Comparison of ENCODE assay signal across 20 cellular contexts in genomic region chr13:44779085-44779484, GRCh38.
DNase-seq lines count a peak whose midpoint lies in the region; ATAC-seq, FAIRE-seq and TF ChIP-seq lines count a peak whose summit lies in the region.
"Had no signal": no experiment of that assay in that cellular context is flagged by ENCODE, and none has a peak within 500 bp of the region (broad histone marks: within the 10 kb centered on the region; RNA-seq: fewer than 3 reads in every experiment).

No MANE protein-coding gene starts in this region.

- H2BK5ac ChIP-seq in H1 (ENCODE audit: low read depth, low read length), result no peak overlapping the region

- H3K4me3 Mint-ChIP-seq in GM23338, result no peak overlapping the region
- no peak overlapping the region for H3K4me3 Mint-ChIP-seq in activated naive CD8-positive, alpha-beta T cell treated with anti-CD3 and anti-CD28 coated beads, Interleukin-2, amount 50 U/mL, for 24 hours
- H3K4me3 Mint-ChIP-seq: CD4-positive, alpha-beta memory T cell; H9 had no signal

- no peak overlapping the region for H4K5ac ChIP-seq in H1 (ENCODE audit: insufficient read length, low read depth, low read length)

- H3K79me2 ChIP-seq in GM23338 (replicated peaks; ENCODE audit: insufficient read depth) (no peaks in the 10 kb centered on the region), H1 (ENCODE audit: control insufficient read depth in 1 of 2, insufficient read depth in 2 of 2, low read length in 2 of 2) (no peaks in the 10 kb centered on the region), parathyroid adenoma (no peaks in the 10 kb centered on the region)

- H3F3A ChIP-seq in GM23338 (replicated peaks; ENCODE audit: low read depth), result no peaks in the 10 kb centered on the region

- no peak overlapping the region for H3K4ac ChIP-seq in H1 (replicated peaks; ENCODE audit: insufficient read length, low read depth, low read length)

- H3K23ac ChIP-seq in H1 (ENCODE audit: insufficient read length), result no peak overlapping the region

- 77% methylated on average over 7 of the region's 8 CpGs; no CpG with 5 or more reads in 1 of the 2 experiments for WGBS in H1 (ENCODE audit: extremely low coverage in 1 of 2, insufficient coverage in 1 of 2, insufficient read length in 1 of 2, insufficient replicate concordance in 2 of 2, low coverage in 1 of 2, low lambda C conversion rate in 2 of 2, missing lambda C conversion rate in 1 of 2), 2 experiments

- no peak overlapping the region for H2BK12ac ChIP-seq in H1 (ENCODE audit: low read depth, low read length)

- ATAC-seq in GM23338, result no peak
- no peak for ATAC-seq in activated naive CD8-positive, alpha-beta T cell treated with anti-CD3 and anti-CD28 coated beads, Interleukin-2, amount 50 U/mL, for 24 hours
- ATAC-seq: A549, HCT116 had no signal

- H3K4me3 ChIP-seq in GM23338 (no peak overlapping the region), H1 (ENCODE audit: extremely low read depth in 1 of 4, insufficient read depth in 2 of 4, low read depth in 3 of 4, low read length in 4 of 4) (no peak overlapping the region), parathyroid adenoma (ENCODE audit: low read depth, low read length) (no peak overlapping the region)
- H3K4me3 ChIP-seq: A549; BLaER1 treated with 17β-estradiol and CSF1 and Interleukin-3, amounts not matched to agents 10 nM and 100 nM had no signal

- TF ChIP-seq EP300 in H1 (IDR thresholded peaks at IDR 0.05; ENCODE audit: borderline replicate concordance in 1 of 2, low read depth in 2 of 2, low read length in 2 of 2), result no peak

- no peaks in the 10 kb centered on the region for H3K27me3 ChIP-seq in GM23338 (ENCODE audit: insufficient read depth)
- H3K27me3 ChIP-seq in H1 (replicated peaks in 1 of 4; ENCODE audit: control insufficient read depth in 3 of 4, extremely low read depth in 1 of 4, insufficient read depth in 3 of 4, low read length in 3 of 4), result no peaks in the 10 kb centered on the region
- H3K27me3 ChIP-seq in parathyroid adenoma (ENCODE audit: control insufficient read depth, insufficient read depth, low read length), result no peaks in the 10 kb centered on the region
- H3K27me3 ChIP-seq: BE2C; BLaER1 treated with 17β-estradiol and CSF1 and Interleukin-3, amounts not matched to agents 10 nM and 100 nM had no signal

- H3K4me2 ChIP-seq in GM23338 (no peak overlapping the region), H1 (ENCODE audit: insufficient read depth in 1 of 2, low read depth in 2 of 2, low read length in 2 of 2) (no peak overlapping the region), parathyroid adenoma (ENCODE audit: low read length) (no peak overlapping the region)
- H3K4me2 ChIP-seq: A549; BLaER1 treated with 17β-estradiol and CSF1 and Interleukin-3, amounts not matched to agents 10 nM and 100 nM had no signal

- H3K36me3 ChIP-seq in GM23338 (ENCODE audit: insufficient read depth) (no peaks in the 10 kb centered on the region), H1 (ENCODE audit: control insufficient read depth in 2 of 4, insufficient read depth in 4 of 4, low read length in 3 of 4) (no peaks in the 10 kb centered on the region), parathyroid adenoma (ENCODE audit: control insufficient read depth, insufficient read depth, low read length) (no peaks in the 10 kb centered on the region)
- H3K36me3 ChIP-seq: BE2C; BLaER1 treated with 17β-estradiol and CSF1 and Interleukin-3, amounts not matched to agents 10 nM and 100 nM had no signal

- no peak overlapping the region; the same call in 1 of the 2 replicates for H4K8ac ChIP-seq in H1 (ENCODE audit: extremely low read depth, insufficient read depth, low read length)

- no peak overlapping the region for H3K14ac ChIP-seq in H1 (ENCODE audit: insufficient read length)

- no peak overlapping the region for H2BK120ac ChIP-seq in H1 (replicated peaks; ENCODE audit: low read depth, low read length)

- no peaks in the 10 kb centered on the region for H3K79me1 ChIP-seq in H1 (ENCODE audit: low read depth, low read length)

- no peak overlapping the region for H3K56ac ChIP-seq in H1 (replicated peaks; ENCODE audit: insufficient read length, low read depth, low read length)

- no peaks in the 10 kb centered on the region for H3K4me1 Mint-ChIP-seq in GM23338
- H3K4me1 Mint-ChIP-seq in activated naive CD8-positive, alpha-beta T cell treated with anti-CD3 and anti-CD28 coated beads, Interleukin-2, amount 50 U/mL, for 24 hours, result no peaks in the 10 kb centered on the region
- H3K4me1 Mint-ChIP-seq: CD4-positive, alpha-beta memory T cell; H9 had no signal

- no peak for DNase-seq in GM23338 (ENCODE audit: low spot score)
- DNase-seq in H1 (ENCODE audit: low read depth in 1 of 2, low spot score in 2 of 2), result no peak
- DNase-seq in MV-4-11 (lab: John Stamatoyannopoulos, UW), result no peak
- DNase-seq in C1 segment of cervical spinal cord (lab: John Stamatoyannopoulos, UW), result no peak
- DNase-seq in activated naive CD8-positive, alpha-beta T cell treated with anti-CD3 and anti-CD28 coated beads, Interleukin-2, amount 50 U/mL, for 24 hours, result no peak
- DNase-seq: 8988T; ACHN; AML-193; BE2C; Caco-2; CD4-positive, alpha-beta memory T cell; DMS153; DND-41; H9 had no signal

- POLR2A ChIA-PET in H1 (lab: Charles Lee; ENCODE audit: partially characterized antibody), result interaction anchor here (0.8 to 1.3 kb wide), 2 partner anchors 25 to 38 kb away, joined by 3 to 5 read pairs; no protein-coding TSS in a partner anchor

- H3K18ac ChIP-seq in H1 (ENCODE audit: extremely low read depth, low read length), result no peak overlapping the region

- H4K20me1 ChIP-seq in GM23338 (replicated peaks; ENCODE audit: insufficient read depth) (no peaks in the 10 kb centered on the region), H1 (replicated peaks in 1 of 2; ENCODE audit: control insufficient read depth in 1 of 2, insufficient read depth in 2 of 2, low read length in 2 of 2) (no peaks in the 10 kb centered on the region)
- H4K20me1 ChIP-seq: BLaER1 treated with 17β-estradiol and CSF1 and Interleukin-3, amounts not matched to agents 10 nM and 100 nM had no signal

- H3K27me3 Mint-ChIP-seq in GM23338 (ENCODE audit: insufficient read depth, low read depth, poor library complexity), result peaks cover 4% of the 10 kb centered on the region
- H3K27me3 Mint-ChIP-seq in activated naive CD8-positive, alpha-beta T cell treated with anti-CD3 and anti-CD28 coated beads, Interleukin-2, amount 50 U/mL, for 24 hours, result peaks cover 4% of the 10 kb centered on the region

- H4K91ac ChIP-seq in H1 (replicated peaks; ENCODE audit: insufficient read length, low read length), result no peak overlapping the region

- TF ChIP-seq RAD21 in H1 (IDR thresholded peaks at IDR 0.05 in 1 of 2, conservative IDR thresholded peaks at IDR 0.05 in 1 of 2; ENCODE audit: low read depth in 2 of 2, low read length in 2 of 2), result no peak

- TF ChIP-seq POLR2A in H1 (IDR thresholded peaks at IDR 0.05; ENCODE audit: control extremely low read depth in 1 of 2, low read depth in 2 of 2, low read length in 2 of 2), result no peak

- no peak overlapping the region for H2AK5ac ChIP-seq in H1 (ENCODE audit: low read depth, low read length)

- no peaks in the 10 kb centered on the region for H3K9me3 ChIP-seq in H1 (ENCODE audit: insufficient read depth in 2 of 2, low read depth in 1 of 2, low read length in 1 of 2)
- no peaks in the 10 kb centered on the region for H3K9me3 ChIP-seq in parathyroid adenoma (ENCODE audit: control insufficient read depth, low read length)
- H3K9me3 ChIP-seq: A549, BE2C, Caco-2 had no signal

- no peak overlapping the region for H3K9ac ChIP-seq in H1 (replicated peaks in 1 of 4; ENCODE audit: extremely low read depth in 1 of 4, low read depth in 3 of 4, low read length in 3 of 4)
- H3K9ac ChIP-seq in parathyroid adenoma, result no peak overlapping the region
- H3K9ac ChIP-seq: BLaER1 treated with 17β-estradiol and CSF1 and Interleukin-3, amounts not matched to agents 10 nM and 100 nM had no signal

- no peak for FAIRE-seq in H1 (lab: Jason Lieb, UNC)
- FAIRE-seq: A549, G401.6, GM12892 had no signal

- H2AFZ ChIP-seq in GM23338, result 0 out of 2 replicates have a peak overlapping the region, but pooled peaks have one; percentile 52
- H2AFZ ChIP-seq in H1 (ENCODE audit: low read length), result no peak overlapping the region; the same call in 1 of the 2 replicates
- H2AFZ ChIP-seq in parathyroid adenoma, result peak overlapping the region; percentile 62

- no peak overlapping the region for H2BK15ac ChIP-seq in H1 (ENCODE audit: low read length)

- CTCF ChIA-PET in H1 (lab: Charles Lee; ENCODE audit: partially characterized antibody), result interaction anchor here (0.6 to 1.3 kb wide), 5 partner anchors 11 to 175 kb away, joined by 3 to 7 read pairs (median 3); no protein-coding TSS in a partner anchor

- no peaks in the 10 kb centered on the region for H3K9me3 Mint-ChIP-seq in GM23338
- H3K9me3 Mint-ChIP-seq in activated naive CD8-positive, alpha-beta T cell treated with anti-CD3 and anti-CD28 coated beads, Interleukin-2, amount 50 U/mL, for 24 hours, result no peaks in the 10 kb centered on the region
- H3K9me3 Mint-ChIP-seq: H9 had no signal

- H3K23me2 ChIP-seq in H1 (ENCODE audit: low read depth, low read length), result no peaks in the 10 kb centered on the region

- no peak overlapping the region for H2BK20ac ChIP-seq in H1 (ENCODE audit: low read length)

- TF ChIP-seq CTCF in GM23338 (conservative IDR thresholded peaks at IDR 0.05; ENCODE audit: low read depth in 2 of 2) (no peak), H1 (IDR thresholded peaks at IDR 0.05; ENCODE audit: control extremely low read depth in 1 of 3, insufficient read depth in 1 of 3, low read depth in 1 of 3, low read length in 3 of 3) (no peak), parathyroid adenoma (IDR thresholded peaks at IDR 0.05) (no peak)

- H3K9me2 ChIP-seq in GM23338 (ENCODE audit: insufficient read depth), result no peaks in the 10 kb centered on the region

- no peaks in the 10 kb centered on the region for H3K36me3 Mint-ChIP-seq in GM23338 (ENCODE audit: low read depth)
- no peaks in the 10 kb centered on the region for H3K36me3 Mint-ChIP-seq in activated naive CD8-positive, alpha-beta T cell treated with anti-CD3 and anti-CD28 coated beads, Interleukin-2, amount 50 U/mL, for 24 hours (ENCODE audit: low read depth)
- H3K36me3 Mint-ChIP-seq: CD4-positive, alpha-beta memory T cell had no signal

- H3K27ac ChIP-seq in GM23338 (ENCODE audit: low read depth) (no peak overlapping the region), H1 (ENCODE audit: low read depth, low read length) (no peak overlapping the region), parathyroid adenoma (peak overlapping the region; percentile 44)
- H3K27ac ChIP-seq: A549; BLaER1 treated with 17β-estradiol and CSF1 and Interleukin-3, amounts not matched to agents 10 nM and 100 nM had no signal

- H3K4me1 ChIP-seq in GM23338 (ENCODE audit: insufficient read depth) (no peaks in the 10 kb centered on the region), H1 (replicated peaks in 1 of 4; ENCODE audit: control insufficient read depth in 3 of 4, insufficient read depth in 4 of 4, low read length in 3 of 4) (no peaks in the 10 kb centered on the region), parathyroid adenoma (no peaks in the 10 kb centered on the region)
- H3K4me1 ChIP-seq: A549; BE2C; BLaER1 treated with 17β-estradiol and CSF1 and Interleukin-3, amounts not matched to agents 10 nM and 100 nM had no signal

- H3K27ac Mint-ChIP-seq in GM23338, result no peak overlapping the region
- H3K27ac Mint-ChIP-seq in activated naive CD8-positive, alpha-beta T cell treated with anti-CD3 and anti-CD28 coated beads, Interleukin-2, amount 50 U/mL, for 24 hours, result no peak overlapping the region
- H3K27ac Mint-ChIP-seq: CD4-positive, alpha-beta memory T cell; H9 had no signal

TF ChIP-seq in H1, 55 proteins besides CTCF, POLR2A, EP300 and RAD21 (continues in another document):
- no peak for TF ChIP-seq CREB1 (IDR thresholded peaks at IDR 0.05)
